Comparison of ENCODE assay signal across 21 cellular contexts in the genomic region with DNA sequence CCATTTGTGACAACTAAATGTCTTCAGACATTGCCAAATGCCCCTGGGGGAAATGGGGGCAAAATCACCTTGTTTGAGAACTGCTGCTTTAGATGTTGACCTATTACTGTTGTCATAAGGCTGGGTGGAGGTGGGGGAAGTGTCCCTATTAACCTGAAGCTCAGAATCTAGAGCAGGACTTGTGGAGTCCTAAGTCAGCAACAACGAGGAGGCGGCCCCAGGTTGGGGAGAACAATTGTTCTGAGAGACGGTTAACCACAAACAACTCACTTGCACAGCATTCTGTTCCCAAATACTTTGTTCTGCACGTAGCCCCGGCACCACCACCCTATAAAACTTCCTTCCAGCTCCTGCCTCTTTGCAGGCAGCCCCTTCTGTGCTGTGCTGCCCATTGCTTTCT. TPM values are rescaled to one million over a fixed set of nuclear protein-coding genes. Genes with fewer than 3 reads are reported as not detected.
DNase-seq lines count a peak whose midpoint lies in the region; ATAC-seq, FAIRE-seq and TF ChIP-seq lines count a peak whose summit lies in the region.
"Had no signal": no experiment of that assay in that cellular context is flagged by ENCODE, and none has a peak within 500 bp of the region (broad histone marks: within the 10 kb centered on the region; RNA-seq: fewer than 3 reads in every experiment).

No MANE protein-coding gene starts in this region.

- no peak for TF ChIP-seq POLR2A in H1 (IDR thresholded peaks at IDR 0.05; ENCODE audit: control extremely low read depth in 1 of 2, low read depth in 2 of 2, low read length in 2 of 2)

- no peak overlapping the region for H2BK12ac ChIP-seq in H1 (ENCODE audit: low read depth, low read length)

- H4K8ac ChIP-seq in H1 (ENCODE audit: extremely low read depth, insufficient read depth, low read length) = no peak overlapping the region

- H3K27ac ChIP-seq in MM.1S (ENCODE audit: low read length) = no peak overlapping the region
- H3K27ac ChIP-seq in angular gyrus (ENCODE audit: low read depth, low read length) = peak overlapping the region; percentile 66
- H3K27ac ChIP-seq in H1 (ENCODE audit: low read depth, low read length) = no peak overlapping the region
- H3K27ac ChIP-seq in foreskin keratinocyte = no peak overlapping the region
- H3K27ac ChIP-seq: BLaER1, C4-2B had no signal

- no peaks in the 10 kb centered on the region for H3K9me3 ChIP-seq in MM.1S (replicated peaks; ENCODE audit: insufficient read depth, low read length)
- peaks cover 6 to 7% of the 10 kb centered on the region in 2 experiments; a peak in 3 of 4 replicates for H3K9me3 ChIP-seq in H1 (ENCODE audit: insufficient read depth in 2 of 2, low read depth in 1 of 2, low read length in 1 of 2)
- H3K9me3 ChIP-seq: BLaER1, Caco-2 had no signal

- no peak overlapping the region for H4K91ac ChIP-seq in H1 (replicated peaks; ENCODE audit: insufficient read length, low read length)

- no peak for FAIRE-seq in H1 (lab: Jason Lieb, UNC)
- FAIRE-seq: G401.6, GM19239 had no signal

- H3K4me3 ChIP-seq in MM.1S (ENCODE audit: low read length) (no peak overlapping the region), H1 (ENCODE audit: extremely low read depth in 1 of 4, insufficient read depth in 2 of 4, low read depth in 3 of 4, low read length in 4 of 4) (no peak overlapping the region)
- H3K4me3 ChIP-seq: BLaER1 had no signal

- H2BK20ac ChIP-seq in H1 (ENCODE audit: low read length) = no peak overlapping the region

- CTCF ChIA-PET in H1 (lab: Charles Lee; ENCODE audit: partially characterized antibody) = no interaction called here

- H3K23ac ChIP-seq in H1 (ENCODE audit: insufficient read length) = no peak overlapping the region

- no peak overlapping the region for H2BK15ac ChIP-seq in H1 (ENCODE audit: low read length)

- no peak for ATAC-seq in foreskin keratinocyte
- ATAC-seq in SK-N-SH treated with all-trans-retinoic acid at 6 μM for 48 hours = no peak
- ATAC-seq in GM19452 (IDR thresholded peaks at IDR 0.05; ENCODE audit: unreplicated experiment) = no peak
- ATAC-seq: CD8-positive, alpha-beta T cell had no signal

- H3K36me3 ChIP-seq in MM.1S (replicated peaks; ENCODE audit: insufficient read depth, low read length) = no peaks in the 10 kb centered on the region
- H3K36me3 ChIP-seq in H1 (ENCODE audit: control insufficient read depth in 2 of 4, insufficient read depth in 4 of 4, low read length in 3 of 4) = no peaks in the 10 kb centered on the region; a peak in 1 of 8 replicates
- H3K36me3 ChIP-seq: BLaER1 had no signal

- WGBS in H1 (ENCODE audit: extremely low coverage in 1 of 2, insufficient coverage in 1 of 2, insufficient read length in 1 of 2, insufficient replicate concordance in 2 of 2, low coverage in 1 of 2, low lambda C conversion rate in 2 of 2, missing lambda C conversion rate in 1 of 2), 2 experiments = 98% methylated on average over 5 of the region's 5 CpGs; no CpG with 5 or more reads in 1 of the 2 experiments

- no peak overlapping the region for H2BK5ac ChIP-seq in H1 (ENCODE audit: low read depth, low read length)

- H3K79me1 ChIP-seq in H1 (ENCODE audit: low read depth, low read length) = no peaks in the 10 kb centered on the region

- TF ChIP-seq CTCF in MM.1S (IDR thresholded peaks at IDR 0.05; ENCODE audit: low read length) (no peak), H1 (IDR thresholded peaks at IDR 0.05; ENCODE audit: control extremely low read depth in 1 of 3, insufficient read depth in 1 of 3, low read depth in 1 of 3, low read length in 3 of 3) (no peak), foreskin keratinocyte (conservative IDR thresholded peaks at IDR 0.05) (no peak)

- POLR2A ChIA-PET in H1 (lab: Charles Lee; ENCODE audit: partially characterized antibody) = no interaction called here

- no peaks in the 10 kb centered on the region for H4K20me1 ChIP-seq in MM.1S (ENCODE audit: insufficient read depth, low read length)
- no peaks in the 10 kb centered on the region for H4K20me1 ChIP-seq in H1 (replicated peaks in 1 of 2; ENCODE audit: control insufficient read depth in 1 of 2, insufficient read depth in 2 of 2, low read length in 2 of 2)
- H4K20me1 ChIP-seq: BLaER1 had no signal

- TF ChIP-seq EP300 in H1 (IDR thresholded peaks at IDR 0.05; ENCODE audit: borderline replicate concordance in 1 of 2, low read depth in 2 of 2, low read length in 2 of 2) = no peak

- no peaks in the 10 kb centered on the region for H3K27me3 ChIP-seq in MM.1S (replicated peaks; ENCODE audit: insufficient read depth, low read length)
- H3K27me3 ChIP-seq in H1 (replicated peaks in 1 of 4; ENCODE audit: control insufficient read depth in 3 of 4, extremely low read depth in 1 of 4, insufficient read depth in 3 of 4, low read length in 3 of 4) = no peaks in the 10 kb centered on the region
- peaks cover 3% of the 10 kb centered on the region for H3K27me3 ChIP-seq in foreskin keratinocyte
- H3K27me3 ChIP-seq: BLaER1 had no signal

- H2BK120ac ChIP-seq in H1 (replicated peaks; ENCODE audit: low read depth, low read length) = no peak overlapping the region

- H3K23me2 ChIP-seq in H1 (ENCODE audit: low read depth, low read length) = no peaks in the 10 kb centered on the region

- H3K18ac ChIP-seq in H1 (ENCODE audit: extremely low read depth, low read length) = no peak overlapping the region

- no peaks in the 10 kb centered on the region for H3K79me2 ChIP-seq in MM.1S (ENCODE audit: low read length)
- no peaks in the 10 kb centered on the region for H3K79me2 ChIP-seq in H1 (ENCODE audit: control insufficient read depth in 1 of 2, insufficient read depth in 2 of 2, low read length in 2 of 2)

- H3K14ac ChIP-seq in H1 (ENCODE audit: insufficient read length) = no peak overlapping the region

- H3K9ac ChIP-seq in MM.1S (ENCODE audit: low read length) (no peak overlapping the region), H1 (replicated peaks in 1 of 4; ENCODE audit: extremely low read depth in 1 of 4, low read depth in 3 of 4, low read length in 3 of 4) (no peak overlapping the region)
- H3K9ac ChIP-seq: BLaER1 had no signal

- no peak overlapping the region for H4K5ac ChIP-seq in H1 (ENCODE audit: insufficient read length, low read depth, low read length)

- no peak overlapping the region for H2AFZ ChIP-seq in MM.1S (ENCODE audit: low read length)
- no peak overlapping the region for H2AFZ ChIP-seq in H1 (ENCODE audit: low read length)

- 0 out of 2 replicates have a peak overlapping the region, but pooled peaks have one; percentile 3 for H2AK5ac ChIP-seq in H1 (ENCODE audit: low read depth, low read length)

- no peak overlapping the region for H3K56ac ChIP-seq in H1 (replicated peaks; ENCODE audit: insufficient read length, low read depth, low read length)

- peak; percentile 68 for DNase-seq in MM.1S
- no peak for DNase-seq in H1 (ENCODE audit: low read depth in 1 of 2, low spot score in 2 of 2)
- no peak for DNase-seq in foreskin keratinocyte
- no peak for DNase-seq in cerebellar nuclear complex (lab: John Stamatoyannopoulos, UW)
- DNase-seq: Caco-2; CD4-positive, CD25-positive, alpha-beta regulatory T cell; CD8-positive, alpha-beta T cell; DMS153; DND-41; GOT3; H7; HCEC 1CT had no signal

- H3K9me2 ChIP-seq in MM.1S (replicated peaks; ENCODE audit: insufficient read depth, low read length) = no peaks in the 10 kb centered on the region

- H3K4me1 ChIP-seq in MM.1S (ENCODE audit: low read length) = peaks cover 5% of the 10 kb centered on the region; the same call in 1 of the 2 replicates
- H3K4me1 ChIP-seq in H1 (replicated peaks in 1 of 4; ENCODE audit: control insufficient read depth in 3 of 4, insufficient read depth in 4 of 4, low read length in 3 of 4) = peaks cover 0 to 3% (median 2%) of the 10 kb centered on the region in 4 experiments; a peak in 3 of 7 replicates
- H3K4me1 ChIP-seq in foreskin keratinocyte = no peaks in the 10 kb centered on the region

- no peaks in the 10 kb centered on the region for H3F3A ChIP-seq in MM.1S (ENCODE audit: insufficient read depth, low read length)

- no peak for TF ChIP-seq RAD21 in H1 (IDR thresholded peaks at IDR 0.05 in 1 of 2, conservative IDR thresholded peaks at IDR 0.05 in 1 of 2; ENCODE audit: low read depth in 2 of 2, low read length in 2 of 2)

- H3K4me2 ChIP-seq in MM.1S (ENCODE audit: low read depth, low read length) (no peak overlapping the region), H1 (ENCODE audit: insufficient read depth in 1 of 2, low read depth in 2 of 2, low read length in 2 of 2) (no peak overlapping the region)
- H3K4me2 ChIP-seq: BLaER1 had no signal

- H3K4ac ChIP-seq in H1 (replicated peaks; ENCODE audit: insufficient read length, low read depth, low read length) = no peak overlapping the region

TF ChIP-seq in H1, 55 proteins besides CTCF, POLR2A, EP300 and RAD21 (continues in another document):
- TF ChIP-seq CEBPB (IDR thresholded peaks at IDR 0.05; ENCODE audit: low read depth, low read length) = no peak
- TF ChIP-seq HDAC6 (IDR thresholded peaks at IDR 0.05; ENCODE audit: low read depth, low read length) = no peak
- no peak for TF ChIP-seq NRF1 (IDR thresholded peaks at IDR 0.05; ENCODE audit: low read depth, low read length)
- TF ChIP-seq POLR2AphosphoS5 (IDR thresholded peaks at IDR 0.05; ENCODE audit: low read depth, low read length) = no peak
- TF ChIP-seq KDM1A (IDR thresholded peaks at IDR 0.05; ENCODE audit: borderline replicate concordance, low read length) = no peak
- TF ChIP-seq ZNF274 (IDR thresholded peaks at IDR 0.05; ENCODE audit: borderline replicate concordance, extremely low read depth, low read length) = no peak

TF ChIP-seq in SK-N-SH treated with all-trans-retinoic acid at 6 μM for 48 hours, 23 proteins besides CTCF, POLR2A, EP300 and RAD21 (continues in another document):
- TF ChIP-seq TCF4 (CRISPR knock-in tag; IDR thresholded peaks at IDR 0.05; ENCODE audit: borderline replicate concordance) = no peak
- TF ChIP-seq SNAI2 (CRISPR knock-in tag; IDR thresholded peaks at IDR 0.05) = no peak

RNA-seq across cellular contexts. Expression of gene TEKT5, which starts 32.5 kb away (rescaled TPM):
- total RNA-seq in H1 (2021; fragmentation: NEBNext Ultra II Directional; extraction: Animal tissue kit (Norgen Biotek cat#: 25700)) = not detected in 2 replicates
- 0.24 and 0.95 TPM in 2 replicates for polyA plus RNA-seq in H1 (2011; rRNA removed)
- 0.26 TPM for polyA plus RNA-seq in H1 (2011; cell fraction: cytosol; rRNA removed)
- 0.68 TPM for polyA plus RNA-seq in H1 (2011; cell fraction: nucleus; rRNA removed)
- 0.36 to 1.3 TPM (median 0.60 TPM) in 4 replicates for polyA plus RNA-seq in H1 (2012, experiment 1 of 2)
- not detected for polyA plus RNA-seq in H1 (2012, experiment 2 of 2)
- polyA plus RNA-seq in H1 (2013, experiment 1 of 2) = 0.20 TPM
- polyA plus RNA-seq in H1 (2013, experiment 2 of 2) = 0.09 TPM
- 0.22 and 0.54 TPM in 2 replicates for polyA minus RNA-seq in H1 (2011; rRNA and poly(A)+ RNA removed)
- polyA minus RNA-seq in H1 (2011; cell fraction: cytosol; rRNA and poly(A)+ RNA removed) = not detected
- 1.2 TPM for polyA minus RNA-seq in H1 (2011; cell fraction: nucleus; rRNA and poly(A)+ RNA removed)
- not detected in 2 replicates for total RNA-seq in foreskin keratinocyte
- not detected in 2 replicates for polyA plus RNA-seq in foreskin keratinocyte
- total RNA-seq: A172; A673; Caco-2; CD4-positive, CD25-positive, alpha-beta regulatory T cell; CD8-positive, alpha-beta T cell had no signal
